14 cellular contexts compared by ENCODE assay signal in the genomic region with DNA sequence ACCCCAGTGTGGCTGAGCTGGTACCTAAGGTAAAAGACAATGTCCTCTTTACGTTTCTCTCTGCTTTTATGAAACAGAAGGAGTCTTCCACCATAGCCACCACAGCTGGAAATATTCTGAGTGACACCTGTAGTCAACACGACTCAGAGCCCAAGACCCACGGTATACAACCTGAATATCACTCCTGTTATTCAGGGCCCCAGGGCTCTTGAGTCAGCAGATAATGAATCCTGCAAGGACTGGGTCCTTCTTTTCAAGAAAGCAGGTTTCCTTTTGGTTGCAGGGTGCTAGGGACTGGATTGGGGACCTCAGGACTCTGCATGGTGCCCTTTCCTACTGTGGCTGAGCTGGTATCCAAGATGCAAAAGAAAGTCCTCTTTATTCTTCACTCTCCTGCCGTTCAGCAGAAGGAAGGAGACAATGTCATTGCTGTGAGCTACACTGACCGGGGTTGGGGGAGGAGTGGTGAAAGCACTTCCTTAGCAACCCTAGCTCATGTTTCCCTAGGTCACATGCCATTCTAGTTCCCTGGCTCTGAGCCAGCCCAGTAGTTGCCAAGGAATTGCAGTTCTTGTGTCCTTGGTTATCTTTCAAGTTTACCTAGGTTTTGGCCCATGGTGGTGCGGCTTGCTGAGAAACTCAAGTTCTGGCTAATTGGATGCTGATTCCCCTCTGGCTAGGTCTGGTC. TPM values are rescaled to one million over a fixed set of nuclear protein-coding genes. Genes with fewer than 3 reads are reported as not detected.
A peak's percentile ranks its signal among the peaks of the same experiment; 100 is the strongest.
DNase-seq lines count a peak whose midpoint lies in the region; ATAC-seq, FAIRE-seq and TF ChIP-seq lines count a peak whose summit lies in the region.
"Had no signal": no experiment of that assay in that cellular context is flagged by ENCODE, and none has a peak within 500 bp of the region (broad histone marks: within the 10 kb centered on the region; RNA-seq: fewer than 3 reads in every experiment).

No MANE protein-coding gene starts in this region.

- no peaks in the 10 kb centered on the region for H3K36me3 Mint-ChIP-seq in activated naive CD4-positive, alpha-beta T cell treated with anti-CD3 and anti-CD28 coated beads for 36 hours (ENCODE audit: low read depth)
- H3K36me3 Mint-ChIP-seq: naive B cell, T-cell had no signal

- intact Hi-C loops in activated naive CD4-positive, alpha-beta T cell treated with anti-CD3 and anti-CD28 coated beads for 36 hours (cut with micrococcal nuclease): no loop called here

- ATAC-seq in HG03378 (IDR thresholded peaks at IDR 0.05; ENCODE audit: unreplicated experiment): no peak
- no peak for ATAC-seq in HG03159 (IDR thresholded peaks at IDR 0.05; ENCODE audit: unreplicated experiment)
- ATAC-seq: T-cell had no signal

- CTCF ChIA-PET in H1 (lab: Charles Lee; ENCODE audit: partially characterized antibody): interaction anchor here (0.6 kb wide), 2 partner anchors 432 to 779 kb away, joined by 3 read pairs; no protein-coding TSS in a partner anchor
- CTCF ChIA-PET in activated naive CD4-positive, alpha-beta T cell treated with anti-CD3 and anti-CD28 coated beads for 36 hours (lab: Charles Lee): no interaction called here

- no peak for TF ChIP-seq CTCF in H1 (IDR thresholded peaks at IDR 0.05; ENCODE audit: control extremely low read depth in 1 of 3, insufficient read depth in 1 of 3, low read depth in 1 of 3, low read length in 3 of 3)

- H3K4ac ChIP-seq in H1 (replicated peaks; ENCODE audit: insufficient read length, low read depth, low read length): no peak overlapping the region
- no peak overlapping the region for H3K4ac ChIP-seq in mesendoderm (ENCODE audit: low read depth, low read length)

- H3K9ac ChIP-seq in NT2/D1 (ENCODE audit: insufficient read length, low read depth) (no peak overlapping the region), H1 (replicated peaks in 1 of 4; ENCODE audit: extremely low read depth in 1 of 4, low read depth in 3 of 4, low read length in 3 of 4) (no peak overlapping the region), mesendoderm (ENCODE audit: low read length) (no peak overlapping the region)

- 85% methylated on average over 6 of the region's 6 CpGs; no CpG with 5 or more reads in 1 of the 2 experiments for WGBS in H1 (ENCODE audit: extremely low coverage in 1 of 2, insufficient coverage in 1 of 2, insufficient read length in 1 of 2, insufficient replicate concordance in 2 of 2, low coverage in 1 of 2, low lambda C conversion rate in 2 of 2, missing lambda C conversion rate in 1 of 2), 2 experiments
- no CpG with 5 or more reads among the region's 6 CpGs for WGBS in mesendoderm (ENCODE audit: extremely low coverage, insufficient coverage, low lambda C conversion rate)

- H2AK5ac ChIP-seq in H1 (ENCODE audit: low read depth, low read length) (no peak overlapping the region), mesendoderm (ENCODE audit: low read length) (no peak overlapping the region)

- H3K4me1 ChIP-seq in NT2/D1 (ENCODE audit: insufficient read depth, insufficient read length) (peaks cover 2% of the 10 kb centered on the region), H1 (replicated peaks in 1 of 4; ENCODE audit: control insufficient read depth in 3 of 4, insufficient read depth in 4 of 4, low read length in 3 of 4) (peaks cover 0 to 5% (median 0%) of the 10 kb centered on the region in 4 experiments; a peak in 1 of 7 replicates), mesendoderm (ENCODE audit: control insufficient read depth, low read depth, low read length) (no peaks in the 10 kb centered on the region)
- H3K4me1 ChIP-seq: Caco-2, esophagus muscularis mucosa had no signal

- no peaks in the 10 kb centered on the region for H3K23me2 ChIP-seq in H1 (ENCODE audit: low read depth, low read length)

- H3K4me1 Mint-ChIP-seq in activated naive CD4-positive, alpha-beta T cell treated with anti-CD3 and anti-CD28 coated beads for 36 hours (ENCODE audit: low read depth): no peaks in the 10 kb centered on the region
- H3K4me1 Mint-ChIP-seq: naive B cell, T-cell had no signal

- no peak for TF ChIP-seq EP300 in H1 (IDR thresholded peaks at IDR 0.05; ENCODE audit: borderline replicate concordance in 1 of 2, low read depth in 2 of 2, low read length in 2 of 2)

- H4K5ac ChIP-seq in H1 (ENCODE audit: insufficient read length, low read depth, low read length) (no peak overlapping the region), mesendoderm (ENCODE audit: low read length) (no peak overlapping the region)

- peaks cover 6% of the 10 kb centered on the region for H3K27me3 Mint-ChIP-seq in activated naive CD4-positive, alpha-beta T cell treated with anti-CD3 and anti-CD28 coated beads for 36 hours (ENCODE audit: low read depth)
- H3K27me3 Mint-ChIP-seq: naive B cell, T-cell had no signal

- peak overlapping the region; percentile 74; the same call in 1 of the 2 replicates for H2AFZ ChIP-seq in H1 (ENCODE audit: low read length)

- no peak for FAIRE-seq in H1 (lab: Jason Lieb, UNC)

- no peak overlapping the region for H4K91ac ChIP-seq in H1 (replicated peaks; ENCODE audit: insufficient read length, low read length)

- H3K27me3 ChIP-seq in NT2/D1 (ENCODE audit: insufficient read depth, insufficient read length) (no peaks in the 10 kb centered on the region), H1 (replicated peaks in 1 of 4; ENCODE audit: control insufficient read depth in 3 of 4, extremely low read depth in 1 of 4, insufficient read depth in 3 of 4, low read length in 3 of 4) (no peaks in the 10 kb centered on the region), mesendoderm (ENCODE audit: insufficient read depth, low read length, poor library complexity) (no peaks in the 10 kb centered on the region)
- H3K27me3 ChIP-seq: esophagus muscularis mucosa had no signal

- H3K27ac ChIP-seq in H1 (ENCODE audit: low read depth, low read length) (no peak overlapping the region), mesendoderm (ENCODE audit: low read depth, low read length) (no peak overlapping the region)
- H3K27ac ChIP-seq: esophagus muscularis mucosa had no signal

- H3K9me3 ChIP-seq in NT2/D1 (ENCODE audit: insufficient read depth, low read length) (no peaks in the 10 kb centered on the region), H1 (ENCODE audit: insufficient read depth in 2 of 2, low read depth in 1 of 2, low read length in 1 of 2) (no peaks in the 10 kb centered on the region)
- H3K9me3 ChIP-seq: Caco-2 had no signal

- TF ChIP-seq POLR2A in H1 (IDR thresholded peaks at IDR 0.05; ENCODE audit: control extremely low read depth in 1 of 2, low read depth in 2 of 2, low read length in 2 of 2): no peak

- POLR2A ChIA-PET in H1 (lab: Charles Lee; ENCODE audit: partially characterized antibody): no interaction called here

- no peak overlapping the region for H3K27ac Mint-ChIP-seq in activated naive CD4-positive, alpha-beta T cell treated with anti-CD3 and anti-CD28 coated beads for 36 hours
- H3K27ac Mint-ChIP-seq: naive B cell, T-cell had no signal

- H2BK120ac ChIP-seq in H1 (replicated peaks; ENCODE audit: low read depth, low read length) (no peak overlapping the region), mesendoderm (ENCODE audit: low read depth, low read length) (no peak overlapping the region)

- H2BK5ac ChIP-seq in H1 (ENCODE audit: low read depth, low read length): no peak overlapping the region
- H2BK5ac ChIP-seq in mesendoderm (ENCODE audit: low read length): no peak overlapping the region

- no peak overlapping the region for H3K14ac ChIP-seq in H1 (ENCODE audit: insufficient read length)

- H3K79me2 ChIP-seq in H1 (ENCODE audit: control insufficient read depth in 1 of 2, insufficient read depth in 2 of 2, low read length in 2 of 2): no peaks in the 10 kb centered on the region
- H3K79me2 ChIP-seq in mesendoderm (ENCODE audit: control insufficient read depth, insufficient read depth, low read length): no peaks in the 10 kb centered on the region

- H3K18ac ChIP-seq in H1 (ENCODE audit: extremely low read depth, low read length) (no peak overlapping the region), mesendoderm (ENCODE audit: low read length) (no peak overlapping the region)

- H4K20me1 ChIP-seq in H1 (replicated peaks in 1 of 2; ENCODE audit: control insufficient read depth in 1 of 2, insufficient read depth in 2 of 2, low read length in 2 of 2): no peaks in the 10 kb centered on the region

- H2BK15ac ChIP-seq in H1 (ENCODE audit: low read length) (peak overlapping the region; percentile 31; the same call in 1 of the 2 replicates), mesendoderm (replicated peaks; ENCODE audit: low read depth) (no peak overlapping the region)

- DNase-seq in DMS53 (lab: John Stamatoyannopoulos, UW) (peak; percentile 83), NT2/D1 (ENCODE audit: low read depth, low spot score) (peak; percentile 42), H1 (ENCODE audit: low read depth in 1 of 2, low spot score in 2 of 2) (peak in 1 of 2 experiments; percentile 41), mesendoderm (peak; percentile 85), SK-N-DZ (ENCODE audit: low spot score) (no peak)
- DNase-seq in activated naive CD4-positive, alpha-beta T cell treated with anti-CD3 and anti-CD28 coated beads for 36 hours: no peak
- DNase-seq: activated T-cell treated with anti-CD3 and anti-CD28 coated beads, Interleukin-2, amount 50 U/mL, for 48 hours; Caco-2; naive B cell; NCI-H1436; T-cell had no signal

- TF ChIP-seq RAD21 in H1 (IDR thresholded peaks at IDR 0.05 in 1 of 2, conservative IDR thresholded peaks at IDR 0.05 in 1 of 2; ENCODE audit: low read depth in 2 of 2, low read length in 2 of 2): no peak

- no peak overlapping the region for H3K4me3 ChIP-seq in NT2/D1 (ENCODE audit: insufficient read length, low read depth)
- H3K4me3 ChIP-seq in H1 (ENCODE audit: extremely low read depth in 1 of 4, insufficient read depth in 2 of 4, low read depth in 3 of 4, low read length in 4 of 4): no peak overlapping the region; a peak in 1 of 8 replicates
- no peak overlapping the region for H3K4me3 ChIP-seq in mesendoderm (ENCODE audit: low read length)
- H3K4me3 ChIP-seq: esophagus muscularis mucosa had no signal

- no peak overlapping the region for H2BK12ac ChIP-seq in H1 (ENCODE audit: low read depth, low read length)

- H3K79me1 ChIP-seq in H1 (ENCODE audit: low read depth, low read length) (no peaks in the 10 kb centered on the region), mesendoderm (ENCODE audit: low read length) (no peaks in the 10 kb centered on the region)

- H3K4me2 ChIP-seq in H1 (ENCODE audit: insufficient read depth in 1 of 2, low read depth in 2 of 2, low read length in 2 of 2): no peak overlapping the region
- no peak overlapping the region for H3K4me2 ChIP-seq in mesendoderm (ENCODE audit: low read length)

- H3K36me3 ChIP-seq in NT2/D1 (ENCODE audit: insufficient read depth, insufficient read length, low read length) (no peaks in the 10 kb centered on the region), H1 (ENCODE audit: control insufficient read depth in 2 of 4, insufficient read depth in 4 of 4, low read length in 3 of 4) (no peaks in the 10 kb centered on the region), mesendoderm (ENCODE audit: control insufficient read depth, insufficient read depth, low read length) (no peaks in the 10 kb centered on the region)
- H3K36me3 ChIP-seq: esophagus muscularis mucosa had no signal

- H4K8ac ChIP-seq in H1 (ENCODE audit: extremely low read depth, insufficient read depth, low read length) (no peak overlapping the region), mesendoderm (ENCODE audit: low read depth, low read length) (no peak overlapping the region)

- no peak overlapping the region for H3K56ac ChIP-seq in H1 (replicated peaks; ENCODE audit: insufficient read length, low read depth, low read length)
- no peak overlapping the region for H3K56ac ChIP-seq in mesendoderm (ENCODE audit: low read length)

- no peak overlapping the region for H2BK20ac ChIP-seq in H1 (ENCODE audit: low read length)

- peaks cover 26% of the 10 kb centered on the region for H3K9me3 Mint-ChIP-seq in activated naive CD4-positive, alpha-beta T cell treated with anti-CD3 and anti-CD28 coated beads for 36 hours

- H3K4me3 Mint-ChIP-seq in activated naive CD4-positive, alpha-beta T cell treated with anti-CD3 and anti-CD28 coated beads for 36 hours: no peak overlapping the region
- H3K4me3 Mint-ChIP-seq: naive B cell, T-cell had no signal

- H3K23ac ChIP-seq in H1 (ENCODE audit: insufficient read length): no peak overlapping the region
- no peak overlapping the region for H3K23ac ChIP-seq in mesendoderm (ENCODE audit: low read length)

RNA-seq across cellular contexts. Expression of gene UNC5C, which starts 23.7 kb away (rescaled TPM):
- 1.3 and 1.6 TPM in 2 replicates for total RNA-seq in H1 (2021; fragmentation: NEBNext Ultra II Directional; extraction: Animal tissue kit (Norgen Biotek cat#: 25700))
- polyA plus RNA-seq in H1 (2011; rRNA removed): 0.30 and 0.36 TPM in 2 replicates
- polyA plus RNA-seq in H1 (2011; cell fraction: cytosol; rRNA removed): 0.35 TPM
- 0.53 TPM for polyA plus RNA-seq in H1 (2011; cell fraction: nucleus; rRNA removed)
- 0.22 to 0.40 TPM (median 0.31 TPM) in 4 replicates for polyA plus RNA-seq in H1 (2012, experiment 1 of 2)
- 0.07 TPM for polyA plus RNA-seq in H1 (2012, experiment 2 of 2)
- polyA plus RNA-seq in H1 (2013, experiment 1 of 2): 1.9 TPM
- polyA plus RNA-seq in H1 (2013, experiment 2 of 2): 2.1 TPM
- 0.73 and 1.2 TPM in 2 replicates for polyA minus RNA-seq in H1 (2011; rRNA and poly(A)+ RNA removed)
- 0.37 TPM for polyA minus RNA-seq in H1 (2011; cell fraction: cytosol; rRNA and poly(A)+ RNA removed)
- polyA minus RNA-seq in H1 (2011; cell fraction: nucleus; rRNA and poly(A)+ RNA removed): 1.4 TPM
- 0.29 TPM for polyA plus RNA-seq in mesendoderm (2013, experiment 1 of 2)
- 0.29 TPM for polyA plus RNA-seq in mesendoderm (2013, experiment 2 of 2)
- total RNA-seq in activated naive CD4-positive, alpha-beta T cell treated with anti-CD3 and anti-CD28 coated beads for 36 hours: not detected
- polyA plus RNA-seq in SK-N-DZ (2014; cell fraction: cytosol; rRNA removed): 21.3 and 25.4 TPM in 2 replicates
- 22.7 and 33.3 TPM in 2 replicates for polyA plus RNA-seq in SK-N-DZ (2014; cell fraction: nucleus; rRNA removed)
- total RNA-seq: Caco-2, T-cell had no signal

Comparison
In these comparisons a context has a peak if more than half of its experiments do, and no peak if none do; other contexts are left out.
1. DNase-seq: peak in DMS53 (single experiment), NT2/D1 (single experiment) and mesendoderm (single experiment); none in activated naive CD4-positive, alpha-beta T cell treated with anti-CD3 and anti-CD28 coated beads for 36 hours (single experiment) and SK-N-DZ (single experiment).